In the genomic region with DNA sequence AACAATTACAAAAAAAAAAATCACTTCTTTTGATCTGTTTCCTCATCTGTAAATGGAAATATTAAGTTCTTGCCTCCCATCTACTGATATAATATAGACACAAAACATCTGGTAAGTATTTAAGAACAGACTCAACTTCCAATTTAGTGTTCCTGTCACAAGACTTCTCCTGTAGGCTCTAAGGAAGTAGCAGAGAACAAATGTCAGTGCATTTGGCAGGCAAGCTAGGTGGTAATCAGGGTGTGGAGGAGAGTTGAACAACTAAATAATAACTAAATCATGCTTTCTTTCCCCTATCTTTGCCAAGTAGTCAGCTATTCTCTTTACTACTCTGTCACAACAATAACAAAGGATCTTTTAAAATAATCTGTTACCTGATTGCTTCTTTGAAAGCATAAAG, we compare ENCODE assay signal across 25 cellular contexts. TPM values are rescaled to one million over a fixed set of nuclear protein-coding genes. Genes with fewer than 3 reads are reported as not detected.
DNase-seq lines count a peak whose midpoint lies in the region; ATAC-seq and TF ChIP-seq lines count a peak whose summit lies in the region.
"Had no signal": no experiment of that assay in that cellular context is flagged by ENCODE, and none has a peak within 500 bp of the region (broad histone marks: within the 10 kb centered on the region; RNA-seq: fewer than 3 reads in every experiment).

No MANE protein-coding gene starts in this region.

- peak overlapping the region; percentile 49 for H3K27ac Mint-ChIP-seq in activated CD8-positive, alpha-beta memory T cell treated with anti-CD3 and anti-CD28 coated beads, Interleukin-2, amount 10 ng/mL, durations not matched to agents 7 days and 5 days
- peak overlapping the region; percentile 30 for H3K27ac Mint-ChIP-seq in activated CD8-positive, alpha-beta T cell treated with anti-CD3 and anti-CD28 coated beads, Interleukin-2, amount 10 ng/mL, durations not matched to agents 7 days and 5 days
- peak overlapping the region; percentile 12 to 47 (median 19) for H3K27ac Mint-ChIP-seq in nephron
- H3K27ac Mint-ChIP-seq: activated naive CD4-positive, alpha-beta T cell treated with anti-CD3 and anti-CD28 coated beads, Interleukin-2, amount 10 ng/mL, durations not matched to agents 7 days and 5 days; activated T-helper 1 cell treated with anti-CD3 and anti-CD28 coated beads, Interleukin-12 subunit alpha, Interleukin-12 subunit beta, Interleukin-2, Interleukin-4 antibody, amounts not matched to agents 30 ng/mL and 10 ng/mL and 1 ng/mL, durations not matched to agents 14 hours and 24 hours and 36 hours had no signal

- POLR2A ChIA-PET in activated CD8-positive, alpha-beta T cell treated with anti-CD3 and anti-CD28 coated beads, Interleukin-2, amount 10 ng/mL, durations not matched to agents 7 days and 5 days (lab: Charles Lee) = interaction anchor here (2.1 kb wide), 1 partner anchor 20 kb away, joined by 4 read pairs; no protein-coding TSS in a partner anchor

- no peak overlapping the region for H3K4me3 ChIP-seq in fibroblast of mammary gland (ENCODE audit: control insufficient read depth, low read depth, low read length)
- H3K4me3 ChIP-seq: HAP-1, heart left ventricle, left ventricle myocardium inferior, transverse colon had no signal

- DNase-seq in activated CD8-positive, alpha-beta memory T cell treated with anti-CD3 and anti-CD28 coated beads, Interleukin-2, amount 10 ng/mL, durations not matched to agents 7 days and 5 days = no peak
- DNase-seq in activated CD8-positive, alpha-beta memory T cell treated with anti-CD3 and anti-CD28 coated beads, Interleukin-2, amount 50 U/mL, for 48 hours = no peak
- DNase-seq in activated CD8-positive, alpha-beta T cell treated with anti-CD3 and anti-CD28 coated beads, Interleukin-2, amount 10 ng/mL, durations not matched to agents 7 days and 5 days = no peak
- DNase-seq in fibroblast of mammary gland (ENCODE audit: low read depth) (peak; percentile 59), AG08396 (ENCODE audit: low spot score) (no peak)
- DNase-seq in central memory CD4-positive, alpha-beta T cell = no peak
- DNase-seq: activated CD4-positive, alpha-beta T cell treated with anti-CD3 and anti-CD28 coated beads for 48 hours; activated naive CD4-positive, alpha-beta T cell treated with anti-CD3 and anti-CD28 coated beads, Interleukin-2, amount 10 ng/mL, durations not matched to agents 7 days and 5 days; DMS153; effector CD8-positive, alpha-beta T cell; foreskin keratinocyte; heart left ventricle; IMR-90; left ventricle myocardium inferior; NCI-H1417 treated with DMSO at 0.1 percent for 48 hours; NCI-H2029 treated with DMSO at 0.1 percent for 48 hours; NCI-H226; NCI-H526 treated with DMSO at 0.1 percent for 48 hours; PC-3; stimulated activated CD4-positive, alpha-beta T cell treated with anti-CD3 and anti-CD28 coated beads, Interleukin-4, amount 100 ng/mL, for 4 hours; transverse colon had no signal

- TF ChIP-seq CTCF in fibroblast of mammary gland (conservative IDR thresholded peaks at IDR 0.05; ENCODE audit: control insufficient read depth, insufficient read depth, low read depth, low read length) = no peak
- no peak for TF ChIP-seq CTCF in nephron (IDR thresholded peaks at IDR 0.05; ENCODE audit: unreplicated experiment in 3 of 3)

- H3K36me3 Mint-ChIP-seq in activated CD8-positive, alpha-beta memory T cell treated with anti-CD3 and anti-CD28 coated beads, Interleukin-2, amount 10 ng/mL, durations not matched to agents 7 days and 5 days = peaks cover 44% of the 10 kb centered on the region
- peaks cover 52% of the 10 kb centered on the region for H3K36me3 Mint-ChIP-seq in activated CD8-positive, alpha-beta T cell treated with anti-CD3 and anti-CD28 coated beads, Interleukin-2, amount 10 ng/mL, durations not matched to agents 7 days and 5 days (ENCODE audit: low read depth)
- H3K36me3 Mint-ChIP-seq in nephron (ENCODE audit: low read depth) = peaks cover 29% of the 10 kb centered on the region

- no peak overlapping the region for H3K4me3 Mint-ChIP-seq in activated CD8-positive, alpha-beta memory T cell treated with anti-CD3 and anti-CD28 coated beads, Interleukin-2, amount 10 ng/mL, durations not matched to agents 7 days and 5 days
- no peak overlapping the region for H3K4me3 Mint-ChIP-seq in activated CD8-positive, alpha-beta T cell treated with anti-CD3 and anti-CD28 coated beads, Interleukin-2, amount 10 ng/mL, durations not matched to agents 7 days and 5 days
- H3K4me3 Mint-ChIP-seq in nephron = no peak overlapping the region
- H3K4me3 Mint-ChIP-seq: activated naive CD4-positive, alpha-beta T cell treated with anti-CD3 and anti-CD28 coated beads, Interleukin-2, amount 10 ng/mL, durations not matched to agents 7 days and 5 days; activated T-helper 1 cell treated with anti-CD3 and anti-CD28 coated beads, Interleukin-12 subunit alpha, Interleukin-12 subunit beta, Interleukin-2, Interleukin-4 antibody, amounts not matched to agents 30 ng/mL and 10 ng/mL and 1 ng/mL, durations not matched to agents 14 hours and 24 hours and 36 hours had no signal

- no peaks in the 10 kb centered on the region for H3K27me3 Mint-ChIP-seq in activated CD8-positive, alpha-beta memory T cell treated with anti-CD3 and anti-CD28 coated beads, Interleukin-2, amount 10 ng/mL, durations not matched to agents 7 days and 5 days
- no peaks in the 10 kb centered on the region for H3K27me3 Mint-ChIP-seq in activated CD8-positive, alpha-beta T cell treated with anti-CD3 and anti-CD28 coated beads, Interleukin-2, amount 10 ng/mL, durations not matched to agents 7 days and 5 days (ENCODE audit: low read depth)
- H3K27me3 Mint-ChIP-seq in nephron (ENCODE audit: low read depth) = no peaks in the 10 kb centered on the region
- H3K27me3 Mint-ChIP-seq: activated naive CD4-positive, alpha-beta T cell treated with anti-CD3 and anti-CD28 coated beads, Interleukin-2, amount 10 ng/mL, durations not matched to agents 7 days and 5 days had no signal

- H3K4me1 Mint-ChIP-seq in activated CD8-positive, alpha-beta memory T cell treated with anti-CD3 and anti-CD28 coated beads, Interleukin-2, amount 10 ng/mL, durations not matched to agents 7 days and 5 days = peaks cover 12% of the 10 kb centered on the region
- H3K4me1 Mint-ChIP-seq in activated CD8-positive, alpha-beta T cell treated with anti-CD3 and anti-CD28 coated beads, Interleukin-2, amount 10 ng/mL, durations not matched to agents 7 days and 5 days (ENCODE audit: low read depth) = peaks cover 20% of the 10 kb centered on the region
- peaks cover 6% of the 10 kb centered on the region for H3K4me1 Mint-ChIP-seq in nephron

- CTCF ChIA-PET in activated CD8-positive, alpha-beta memory T cell treated with anti-CD3 and anti-CD28 coated beads, Interleukin-2, amount 10 ng/mL, durations not matched to agents 7 days and 5 days (lab: Charles Lee) = interaction anchor here (0.9 to 1.3 kb wide), 2 partner anchors 11 to 17 kb away, joined by 3 read pairs; no protein-coding TSS in a partner anchor
- CTCF ChIA-PET in activated CD8-positive, alpha-beta T cell treated with anti-CD3 and anti-CD28 coated beads, Interleukin-2, amount 10 ng/mL, durations not matched to agents 7 days and 5 days (lab: Charles Lee) = no interaction called here

- H3K9me3 Mint-ChIP-seq in activated CD8-positive, alpha-beta memory T cell treated with anti-CD3 and anti-CD28 coated beads, Interleukin-2, amount 10 ng/mL, durations not matched to agents 7 days and 5 days (ENCODE audit: low read depth) = no peaks in the 10 kb centered on the region
- peaks cover 7% of the 10 kb centered on the region for H3K9me3 Mint-ChIP-seq in activated CD8-positive, alpha-beta T cell treated with anti-CD3 and anti-CD28 coated beads, Interleukin-2, amount 10 ng/mL, durations not matched to agents 7 days and 5 days (ENCODE audit: insufficient read depth)
- no peaks in the 10 kb centered on the region for H3K9me3 Mint-ChIP-seq in nephron
- H3K9me3 Mint-ChIP-seq: activated T-helper 1 cell treated with anti-CD3 and anti-CD28 coated beads, Interleukin-12 subunit alpha, Interleukin-12 subunit beta, Interleukin-2, Interleukin-4 antibody, amounts not matched to agents 30 ng/mL and 10 ng/mL and 1 ng/mL, durations not matched to agents 14 hours and 24 hours and 36 hours had no signal

- no peak for ATAC-seq in activated CD8-positive, alpha-beta memory T cell treated with anti-CD3 and anti-CD28 coated beads, Interleukin-2, amount 10 ng/mL, durations not matched to agents 7 days and 5 days
- no peak for ATAC-seq in activated CD8-positive, alpha-beta T cell treated with anti-CD3 and anti-CD28 coated beads, Interleukin-2, amount 10 ng/mL, durations not matched to agents 7 days and 5 days
- no peak for ATAC-seq in HG03457 (IDR thresholded peaks at IDR 0.05; ENCODE audit: unreplicated experiment)
- ATAC-seq: foreskin keratinocyte, PC-3 had no signal

RNA-seq across cellular contexts. Expression of a gene that starts 22.1 kb away (rescaled TPM):
- total RNA-seq in activated CD8-positive, alpha-beta memory T cell treated with anti-CD3 and anti-CD28 coated beads, Interleukin-2, amount 10 ng/mL, durations not matched to agents 7 days and 5 days = 10 to 100 TPM; 48.7 to 57.4 TPM
- total RNA-seq in activated CD8-positive, alpha-beta T cell treated with anti-CD3 and anti-CD28 coated beads, Interleukin-2, amount 10 ng/mL, durations not matched to agents 7 days and 5 days = 10 to 100 TPM; 52.7 to 54.2 TPM
